ENCODE assay signal across 1 cellular context in the genomic region with DNA sequence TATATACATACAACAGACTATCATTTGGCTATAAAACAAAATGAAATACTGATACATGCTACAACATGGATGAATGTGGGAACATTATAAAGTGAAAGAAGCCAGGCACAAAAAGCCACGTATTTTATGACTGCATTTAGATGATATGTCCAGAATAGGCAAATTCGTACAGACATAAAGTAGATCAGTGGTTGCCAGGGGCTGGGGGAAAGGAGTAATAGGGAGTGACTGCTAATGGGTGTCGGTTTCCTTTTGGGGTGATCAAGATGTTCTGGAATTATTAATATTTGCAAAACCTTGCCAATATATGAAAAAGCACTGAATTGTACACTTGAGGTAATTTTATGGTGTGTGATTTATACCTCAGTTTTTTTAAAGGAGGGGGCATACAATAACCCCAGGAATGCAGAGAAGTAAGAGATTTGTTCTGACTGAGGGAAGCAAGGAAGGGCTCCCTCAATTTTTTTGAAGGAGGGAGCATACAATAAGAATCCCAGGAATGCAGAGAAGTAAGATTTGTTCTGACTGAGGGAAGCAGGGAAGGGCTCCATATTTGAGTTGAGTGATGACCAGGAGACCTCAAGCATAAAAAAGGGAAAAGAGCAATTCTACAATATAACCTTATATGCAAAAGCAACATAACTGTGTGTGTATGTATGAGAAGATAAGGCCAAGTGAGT.
TF ChIP-seq lines count a peak whose summit lies in the region.

No MANE protein-coding gene starts in this region.

TF ChIP-seq in K562, 482 proteins besides CTCF, POLR2A, EP300 and RAD21:
- TF ChIP-seq, protein P1, sequence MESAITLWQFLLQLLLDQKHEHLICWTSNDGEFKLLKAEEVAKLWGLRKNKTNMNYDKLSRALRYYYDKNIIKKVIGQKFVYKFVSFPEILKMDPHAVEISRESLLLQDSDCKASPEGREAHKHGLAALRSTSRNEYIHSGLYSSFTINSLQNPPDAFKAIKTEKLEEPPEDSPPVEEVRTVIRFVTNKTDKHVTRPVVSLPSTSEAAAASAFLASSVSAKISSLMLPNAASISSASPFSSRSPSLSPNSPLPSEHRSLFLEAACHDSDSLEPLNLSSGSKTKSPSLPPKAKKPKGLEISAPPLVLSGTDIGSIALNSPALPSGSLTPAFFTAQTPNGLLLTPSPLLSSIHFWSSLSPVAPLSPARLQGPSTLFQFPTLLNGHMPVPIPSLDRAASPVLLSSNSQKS (CRISPR knock-in tag; IDR thresholded peaks at IDR 0.05): no peak
- no peak for TF ChIP-seq KHSRP (IDR thresholded peaks at IDR 0.05)
- TF ChIP-seq CHD1 (IDR thresholded peaks at IDR 0.05; ENCODE audit: low read length): no peak
- TF ChIP-seq, protein P2, sequence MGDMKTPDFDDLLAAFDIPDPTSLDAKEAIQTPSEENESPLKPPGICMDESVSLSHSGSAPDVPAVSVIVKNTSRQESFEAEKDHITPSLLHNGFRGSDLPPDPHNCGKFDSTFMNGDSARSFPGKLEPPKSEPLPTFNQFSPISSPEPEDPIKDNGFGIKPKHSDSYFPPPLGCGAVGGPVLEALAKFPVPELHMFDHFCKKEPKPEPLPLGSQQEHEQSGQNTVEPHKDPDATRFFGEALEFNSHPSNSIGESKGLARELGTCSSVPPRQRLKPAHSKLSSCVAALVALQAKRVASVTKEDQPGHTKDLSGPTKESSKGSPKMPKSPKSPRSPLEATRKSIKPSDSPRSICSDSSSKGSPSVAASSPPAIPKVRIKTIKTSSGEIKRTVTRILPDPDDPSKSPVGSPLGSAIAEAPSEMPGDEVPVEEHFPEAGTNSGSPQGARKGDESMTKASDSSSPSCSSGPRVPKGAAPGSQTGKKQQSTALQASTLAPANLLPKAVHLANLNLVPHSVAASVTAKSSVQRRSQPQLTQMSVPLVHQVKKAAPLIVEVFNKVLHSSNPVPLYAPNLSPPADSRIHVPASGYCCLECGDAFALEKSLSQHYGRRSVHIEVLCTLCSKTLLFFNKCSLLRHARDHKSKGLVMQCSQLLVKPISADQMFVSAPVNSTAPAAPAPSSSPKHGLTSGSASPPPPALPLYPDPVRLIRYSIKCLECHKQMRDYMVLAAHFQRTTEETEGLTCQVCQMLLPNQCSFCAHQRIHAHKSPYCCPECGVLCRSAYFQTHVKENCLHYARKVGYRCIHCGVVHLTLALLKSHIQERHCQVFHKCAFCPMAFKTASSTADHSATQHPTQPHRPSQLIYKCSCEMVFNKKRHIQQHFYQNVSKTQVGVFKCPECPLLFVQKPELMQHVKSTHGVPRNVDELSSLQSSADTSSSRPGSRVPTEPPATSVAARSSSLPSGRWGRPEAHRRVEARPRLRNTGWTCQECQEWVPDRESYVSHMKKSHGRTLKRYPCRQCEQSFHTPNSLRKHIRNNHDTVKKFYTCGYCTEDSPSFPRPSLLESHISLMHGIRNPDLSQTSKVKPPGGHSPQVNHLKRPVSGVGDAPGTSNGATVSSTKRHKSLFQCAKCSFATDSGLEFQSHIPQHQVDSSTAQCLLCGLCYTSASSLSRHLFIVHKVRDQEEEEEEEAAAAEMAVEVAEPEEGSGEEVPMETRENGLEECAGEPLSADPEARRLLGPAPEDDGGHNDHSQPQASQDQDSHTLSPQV (IDR thresholded peaks at IDR 0.05): no peak
- TF ChIP-seq RBFOX2 (IDR thresholded peaks at IDR 0.05; ENCODE audit: low read depth, low read length): peak; percentile 14; the same call in 1 of the 2 replicates
- TF ChIP-seq MTA3 (IDR thresholded peaks at IDR 0.05; ENCODE audit: borderline replicate concordance): no peak
- TF ChIP-seq, protein P3, sequence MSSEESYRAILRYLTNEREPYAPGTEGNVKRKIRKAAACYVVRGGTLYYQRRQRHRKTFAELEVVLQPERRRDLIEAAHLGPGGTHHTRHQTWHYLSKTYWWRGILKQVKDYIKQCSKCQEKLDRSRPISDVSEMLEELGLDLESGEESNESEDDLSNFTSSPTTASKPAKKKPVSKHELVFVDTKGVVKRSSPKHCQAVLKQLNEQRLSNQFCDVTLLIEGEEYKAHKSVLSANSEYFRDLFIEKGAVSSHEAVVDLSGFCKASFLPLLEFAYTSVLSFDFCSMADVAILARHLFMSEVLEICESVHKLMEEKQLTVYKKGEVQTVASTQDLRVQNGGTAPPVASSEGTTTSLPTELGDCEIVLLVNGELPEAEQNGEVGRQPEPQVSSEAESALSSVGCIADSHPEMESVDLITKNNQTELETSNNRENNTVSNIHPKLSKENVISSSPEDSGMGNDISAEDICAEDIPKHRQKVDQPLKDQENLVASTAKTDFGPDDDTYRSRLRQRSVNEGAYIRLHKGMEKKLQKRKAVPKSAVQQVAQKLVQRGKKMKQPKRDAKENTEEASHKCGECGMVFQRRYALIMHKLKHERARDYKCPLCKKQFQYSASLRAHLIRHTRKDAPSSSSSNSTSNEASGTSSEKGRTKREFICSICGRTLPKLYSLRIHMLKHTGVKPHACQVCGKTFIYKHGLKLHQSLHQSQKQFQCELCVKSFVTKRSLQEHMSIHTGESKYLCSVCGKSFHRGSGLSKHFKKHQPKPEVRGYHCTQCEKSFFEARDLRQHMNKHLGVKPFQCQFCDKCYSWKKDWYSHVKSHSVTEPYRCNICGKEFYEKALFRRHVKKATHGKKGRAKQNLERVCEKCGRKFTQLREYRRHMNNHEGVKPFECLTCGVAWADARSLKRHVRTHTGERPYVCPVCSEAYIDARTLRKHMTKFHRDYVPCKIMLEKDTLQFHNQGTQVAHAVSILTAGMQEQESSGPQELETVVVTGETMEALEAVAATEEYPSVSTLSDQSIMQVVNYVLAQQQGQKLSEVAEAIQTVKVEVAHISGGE (CRISPR knock-in tag; IDR thresholded peaks at IDR 0.05): peak in 1 of 3 experiments; percentile 48; a peak in 2 of 6 replicates
TF ChIP-seq in K562: peak in this region for 2.
